In the genomic region with DNA sequence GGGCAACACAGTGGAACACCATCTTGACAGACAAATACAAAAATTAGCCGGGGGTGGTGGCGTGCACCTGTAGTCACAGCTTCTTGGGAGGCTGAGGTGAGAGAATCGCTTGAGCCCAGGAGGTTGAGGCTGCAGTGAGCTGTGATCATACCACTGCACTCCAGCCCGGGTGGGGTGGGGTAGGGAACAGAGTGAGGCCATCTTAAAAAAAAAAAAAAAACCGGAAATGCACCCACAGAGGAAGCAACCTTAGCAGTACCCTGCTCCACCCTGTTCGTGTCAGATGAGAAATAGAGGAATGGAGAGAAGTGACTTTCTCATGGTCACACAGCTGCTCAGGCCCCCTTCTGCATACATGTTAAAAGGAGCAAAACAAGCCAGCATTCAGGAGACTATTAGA, we compare ENCODE assay signal across 17 cellular contexts. TPM values are rescaled to one million over a fixed set of nuclear protein-coding genes. Genes with fewer than 3 reads are reported as not detected.
DNase-seq lines count a peak whose midpoint lies in the region; ATAC-seq and TF ChIP-seq lines count a peak whose summit lies in the region.
"Had no signal": no experiment of that assay in that cellular context is flagged by ENCODE, and none has a peak within 500 bp of the region (broad histone marks: within the 10 kb centered on the region; RNA-seq: fewer than 3 reads in every experiment).

No MANE protein-coding gene starts in this region.

- H3K9me3 ChIP-seq in CD4-positive, alpha-beta memory T cell (ENCODE audit: control insufficient read depth in 1 of 2, low read length in 2 of 2), result no peaks in the 10 kb centered on the region
- H3K9me3 ChIP-seq in body of pancreas, result no peaks in the 10 kb centered on the region

- H3K4me1 Mint-ChIP-seq in CD4-positive, alpha-beta memory T cell, result peaks cover 53 to 81% (median 67%) of the 10 kb centered on the region in 4 donors
- H3K4me1 Mint-ChIP-seq in activated CD4-positive, alpha-beta memory T cell treated with anti-CD3 and anti-CD28 coated beads for 36 hours (ENCODE audit: low read depth), result peaks cover 72% of the 10 kb centered on the region
- H3K4me1 Mint-ChIP-seq in immature natural killer cell, result peaks cover 71 to 76% of the 10 kb centered on the region in 2 donors

- H3K4me1 ChIP-seq in CD4-positive, alpha-beta memory T cell (ENCODE audit: insufficient read depth, low read length), result peaks cover 70% of the 10 kb centered on the region
- no peaks in the 10 kb centered on the region for H3K4me1 ChIP-seq in body of pancreas

- H3K9me3 Mint-ChIP-seq in CD4-positive, alpha-beta memory T cell, result no peaks in the 10 kb centered on the region
- no peaks in the 10 kb centered on the region for H3K9me3 Mint-ChIP-seq in activated CD4-positive, alpha-beta memory T cell treated with anti-CD3 and anti-CD28 coated beads for 36 hours
- no peaks in the 10 kb centered on the region for H3K9me3 Mint-ChIP-seq in immature natural killer cell
- H3K9me3 Mint-ChIP-seq: brain, nephron, type B pancreatic cell had no signal

- peak; percentile 40 for ATAC-seq in GM21447 (IDR thresholded peaks at IDR 0.05; ENCODE audit: unreplicated experiment)
- no peak for ATAC-seq in body of pancreas

- peaks cover 59% of the 10 kb centered on the region for H3K36me3 ChIP-seq in CD4-positive, alpha-beta memory T cell (ENCODE audit: insufficient read depth, low read length)
- no peaks in the 10 kb centered on the region for H3K36me3 ChIP-seq in body of pancreas (replicated peaks in 1 of 2; ENCODE audit: insufficient read depth in 1 of 2, low read depth in 2 of 2)

- DNase-seq in CD4-positive, alpha-beta memory T cell, result peak; percentile 40 to 55 (median 52)
- DNase-seq in activated CD4-positive, alpha-beta memory T cell treated with anti-CD3 and anti-CD28 coated beads for 36 hours, result peak; percentile 46
- DNase-seq in immature natural killer cell, result peak in 2 of 3 donors; percentile 37 to 40
- DNase-seq in SW 1271 (lab: John Stamatoyannopoulos, UW), result no peak
- DNase-seq in NCI-H2196 (lab: John Stamatoyannopoulos, UW; ENCODE audit: unreplicated experiment), result no peak
- no peak for DNase-seq in body of pancreas
- no peak for DNase-seq in NCI-H1105 treated with DMSO at 0.1 percent for 48 hours (lab: John Stamatoyannopoulos, UW)
- DNase-seq: left ventricle myocardium superior, NCI-H2029 treated with DMSO at 0.1 percent for 48 hours, NCI-H748 treated with DMSO at 0.1 percent for 48 hours, retina, RPMI8226 had no signal

- H3K27me3 ChIP-seq in CD4-positive, alpha-beta memory T cell (ENCODE audit: insufficient read depth, low read length), result no peaks in the 10 kb centered on the region
- H3K27me3 ChIP-seq in body of pancreas, result no peaks in the 10 kb centered on the region

- H3K36me3 Mint-ChIP-seq in CD4-positive, alpha-beta memory T cell, result peaks cover 66 to 71% of the 10 kb centered on the region in 2 donors
- H3K36me3 Mint-ChIP-seq in activated CD4-positive, alpha-beta memory T cell treated with anti-CD3 and anti-CD28 coated beads for 36 hours, result peaks cover 70% of the 10 kb centered on the region
- peaks cover 10 to 57% (median 37%) of the 10 kb centered on the region in 3 donors for H3K36me3 Mint-ChIP-seq in immature natural killer cell

- peak overlapping the region in 1 of 2 donors; percentile 33 for H3K4me3 ChIP-seq in CD4-positive, alpha-beta memory T cell (ENCODE audit: low read length in 2 of 2)
- H3K4me3 ChIP-seq in body of pancreas, result no peak overlapping the region

- POLR2A ChIA-PET in CD4-positive, alpha-beta memory T cell (lab: Charles Lee; ENCODE audit: partially characterized antibody), result interaction anchor here (0.5 to 8.3 kb wide), 27 partner anchors 12 to 265 kb away, joined by 3 to 96 read pairs (median 5); a partner anchor contains a TSS
- POLR2A ChIA-PET in activated CD4-positive, alpha-beta memory T cell treated with anti-CD3 and anti-CD28 coated beads for 36 hours (lab: Charles Lee), result interaction anchor here (1.7 kb wide), 1 partner anchor 34 kb away, joined by 7 read pairs; no protein-coding TSS in a partner anchor

- H3K27me3 Mint-ChIP-seq in CD4-positive, alpha-beta memory T cell, result no peaks in the 10 kb centered on the region
- no peaks in the 10 kb centered on the region for H3K27me3 Mint-ChIP-seq in activated CD4-positive, alpha-beta memory T cell treated with anti-CD3 and anti-CD28 coated beads for 36 hours
- peaks cover 0 to 10% (median 4%) of the 10 kb centered on the region in 3 donors for H3K27me3 Mint-ChIP-seq in immature natural killer cell (ENCODE audit: low read depth in 3 of 3)
- H3K27me3 Mint-ChIP-seq: brain, type B pancreatic cell had no signal

- CTCF ChIA-PET in CD4-positive, alpha-beta memory T cell (lab: Charles Lee; ENCODE audit: partially characterized antibody), result interaction anchor here (0.5 to 12.5 kb wide), 12 partner anchors 10 to 176 kb away, joined by 3 to 237 read pairs (median 6); a partner anchor contains a TSS
- CTCF ChIA-PET in activated CD4-positive, alpha-beta memory T cell treated with anti-CD3 and anti-CD28 coated beads for 36 hours (lab: Charles Lee), result interaction anchor here (0.9 to 3.4 kb wide), 8 partner anchors 19 to 157 kb away, joined by 3 to 29 read pairs (median 4); no protein-coding TSS in a partner anchor

- H3K4me3 Mint-ChIP-seq in CD4-positive, alpha-beta memory T cell, result peak overlapping the region; percentile 69 to 94 (median 86)
- no peak overlapping the region for H3K4me3 Mint-ChIP-seq in activated CD4-positive, alpha-beta memory T cell treated with anti-CD3 and anti-CD28 coated beads for 36 hours
- H3K4me3 Mint-ChIP-seq in immature natural killer cell, result peak overlapping the region; percentile 70 to 88 (median 81)
- H3K4me3 Mint-ChIP-seq: brain, nephron, type B pancreatic cell had no signal

- TF ChIP-seq POLR2A in body of pancreas (IDR thresholded peaks at IDR 0.05), result no peak

- TF ChIP-seq CTCF in body of pancreas (IDR thresholded peaks at IDR 0.05), result no peak

- H3K27ac Mint-ChIP-seq in CD4-positive, alpha-beta memory T cell, result peak overlapping the region; percentile 79 to 97 (median 94)
- H3K27ac Mint-ChIP-seq in activated CD4-positive, alpha-beta memory T cell treated with anti-CD3 and anti-CD28 coated beads for 36 hours, result peak overlapping the region; percentile 73
- H3K27ac Mint-ChIP-seq in immature natural killer cell, result peak overlapping the region; percentile 89 to 95 (median 95)
- H3K27ac Mint-ChIP-seq: nephron, type B pancreatic cell had no signal

- intact Hi-C loops in CD4-positive, alpha-beta memory T cell (cut with micrococcal nuclease), result no loop called here
- intact Hi-C loops in activated CD4-positive, alpha-beta memory T cell treated with anti-CD3 and anti-CD28 coated beads for 36 hours (cut with micrococcal nuclease), result no loop called here
- intact Hi-C loops in body of pancreas (cut with DNase I), result no loop called here

- peak overlapping the region; percentile 54 for H3K27ac ChIP-seq in CD4-positive, alpha-beta memory T cell (ENCODE audit: low read depth, low read length)
- no peak overlapping the region for H3K27ac ChIP-seq in body of pancreas
- H3K27ac ChIP-seq: C4-2B had no signal

- 77 to 79% methylated on average over 6 of the region's 6 CpGs for WGBS in body of pancreas, 2 donors

RNA-seq across cellular contexts. Expression of a gene that starts 40.8 kb away (rescaled TPM):
- 100 to 1,000 TPM; 317 to 325 TPM for total RNA-seq in CD4-positive, alpha-beta memory T cell
- 100 to 1,000 TPM; 432 to 516 TPM for polyA plus RNA-seq in CD4-positive, alpha-beta memory T cell
- total RNA-seq in activated CD4-positive, alpha-beta memory T cell treated with anti-CD3 and anti-CD28 coated beads for 36 hours, result 100 to 1,000 TPM; 319 to 321 TPM
- 100 to 1,000 TPM; 293 to 667 (median 513) TPM for polyA plus RNA-seq in immature natural killer cell
- total RNA-seq in body of pancreas, result 10 to 100 TPM; 15.6 to 22.1 TPM

Comparison
In these comparisons a context has a peak if more than half of its experiments do, and no peak if none do; other contexts are left out.
1. DNase-seq: peak in CD4-positive, alpha-beta memory T cell (5 of 5), activated CD4-positive, alpha-beta memory T cell treated with anti-CD3 and anti-CD28 coated beads for 36 hours (single experiment) and immature natural killer cell (2 of 3); none in SW 1271 (0 of 2), NCI-H2196 (single experiment), body of pancreas (0 of 4) and NCI-H1105 treated with DMSO at 0.1 percent for 48 hours (single experiment).
2. RNA of a gene that starts 40.8 kb away (total RNA-seq): 317 to 325 TPM in CD4-positive, alpha-beta memory T cell and 319 to 321 TPM in activated CD4-positive, alpha-beta memory T cell treated with anti-CD3 and anti-CD28 coated beads for 36 hours; 15.6 to 22.1 TPM in body of pancreas; every median in the first group is over 10 times any median in the second.
3. Peak in every context shown above with its lines, with median percentiles within 50 percentile points of each other: H3K27ac Mint-ChIP-seq.